Comparison of ENCODE assay signal across 8 cellular contexts in genomic region chr17:81101614-81102306, GRCh38.
A peak's percentile ranks its signal among the peaks of the same experiment; 100 is the strongest.
DNase-seq lines count a peak whose midpoint lies in the region; ATAC-seq and TF ChIP-seq lines count a peak whose summit lies in the region.

No MANE protein-coding gene starts in this region.

- TF ChIP-seq CTCF in LNCaP clone FGC (IDR thresholded peaks at IDR 0.05; ENCODE audit: control insufficient read depth, extremely low read depth, insufficient read depth) (peak; percentile 100), gastroesophageal sphincter (IDR thresholded peaks at IDR 0.05) (peak in 3 of 4 experiments; percentile 100), ovary (IDR thresholded peaks at IDR 0.05) (peak; percentile 97 to 98 (median 97)), tibial nerve (IDR thresholded peaks at IDR 0.05) (peak; percentile 100)

- WGBS in gastroesophageal sphincter (ENCODE audit: low coverage in 1 of 2), 2 donors = no CpG with 5 or more reads among the region's 33 CpGs
- 44 to 52% (median 45%) methylated on average over 31 to 33 of the region's 33 CpGs for WGBS in ovary, 3 donors
- 41 to 58% methylated on average over 12 to 25 of the region's 33 CpGs for WGBS in tibial nerve, 2 donors

- ATAC-seq in GM21576 (IDR thresholded peaks at IDR 0.05; ENCODE audit: unreplicated experiment) (peak; percentile 78), gastroesophageal sphincter (peak; percentile 73)

- TF ChIP-seq EP300 in gastroesophageal sphincter (IDR thresholded peaks at IDR 0.05) (no peak), ovary (IDR thresholded peaks at IDR 0.05) (no peak), tibial nerve (IDR thresholded peaks at IDR 0.05) (peak; percentile 26 to 56)

- H3K27me3 ChIP-seq in SJSA1 (replicated peaks) = no peaks in the 10 kb centered on the region
- H3K27me3 ChIP-seq in gastroesophageal sphincter = no peaks in the 10 kb centered on the region
- no peaks in the 10 kb centered on the region for H3K27me3 ChIP-seq in ovary
- H3K27me3 ChIP-seq in tibial nerve = no peaks in the 10 kb centered on the region

- peaks cover 69% of the 10 kb centered on the region for H3K36me3 ChIP-seq in SJSA1
- H3K36me3 ChIP-seq in gastroesophageal sphincter = peaks cover 0 to 73% of the 10 kb centered on the region in 2 donors
- H3K36me3 ChIP-seq in ovary = no peaks in the 10 kb centered on the region
- H3K36me3 ChIP-seq in tibial nerve = peaks cover 0 to 69% (median 2%) of the 10 kb centered on the region in 3 donors

- intact Hi-C loops in ovary (cut with DNase I) = loop anchor here (5.0 to 10.0 kb wide), 4 partner anchors 69 to 677 kb away; partner anchors contain the start of gene CHMP6 (in 1 of the 4)

- TF ChIP-seq POLR2A in gastroesophageal sphincter (IDR thresholded peaks at IDR 0.05) = no peak
- TF ChIP-seq POLR2A in ovary (IDR thresholded peaks at IDR 0.05) = no peak
- TF ChIP-seq POLR2A in tibial nerve (IDR thresholded peaks at IDR 0.05) = no peak

- H3K9me3 ChIP-seq in SJSA1 (replicated peaks) = no peaks in the 10 kb centered on the region
- H3K9me3 ChIP-seq in gastroesophageal sphincter = no peaks in the 10 kb centered on the region
- H3K9me3 ChIP-seq in ovary = no peaks in the 10 kb centered on the region
- H3K9me3 ChIP-seq in tibial nerve = no peaks in the 10 kb centered on the region

- H3K4me3 ChIP-seq in LNCaP clone FGC (ENCODE audit: low read depth, low read length) = no peak overlapping the region
- H3K4me3 ChIP-seq in SJSA1 = no peak overlapping the region
- H3K4me3 ChIP-seq in gastroesophageal sphincter = no peak overlapping the region
- H3K4me3 ChIP-seq in ovary = no peak overlapping the region
- no peak overlapping the region for H3K4me3 ChIP-seq in tibial nerve

- no peak overlapping the region for H3K27ac ChIP-seq in SJSA1
- no peak overlapping the region for H3K27ac ChIP-seq in gastroesophageal sphincter
- H3K27ac ChIP-seq in ovary = no peak overlapping the region
- H3K27ac ChIP-seq in tibial nerve = peak overlapping the region in 2 of 4 donors; percentile 19 to 57

- H3K4me1 ChIP-seq in SJSA1 (replicated peaks) (peaks cover 19% of the 10 kb centered on the region), gastroesophageal sphincter (peaks cover 0 to 31% (median 17%) of the 10 kb centered on the region in 3 donors), ovary (ENCODE audit: insufficient read depth) (peaks cover 5% of the 10 kb centered on the region), tibial nerve (peaks cover 0 to 37% (median 21%) of the 10 kb centered on the region in 4 donors)

- peak; percentile 49 for DNase-seq in DMS153 (lab: John Stamatoyannopoulos, UW)
- DNase-seq in LNCaP clone FGC (ENCODE audit: low read depth) = peak; percentile 50
- DNase-seq in SJSA1 (ENCODE audit: low read depth in 1 of 2, low spot score in 2 of 2) = peak; percentile 72 to 88
- DNase-seq in activated gamma-delta T cell treated with Interleukin-2 at 50 U/mL for 16 hours = peak; percentile 89
- DNase-seq in ovary = peak; percentile 60 to 86 (median 78)
- peak; percentile 57 to 61 for DNase-seq in tibial nerve (ENCODE audit: low spot score in 2 of 2)
